ENCODE assay signal across 1 cellular context in genomic region chr1:93846151-93846928, GRCh38.
TF ChIP-seq lines count a peak whose summit lies in the region.

No MANE protein-coding gene starts in this region.

TF ChIP-seq in HepG2, 621 proteins besides CTCF, POLR2A, EP300 and RAD21 (continued from another document and continues in another):
- TF ChIP-seq MBNL3 (CRISPR knock-in tag; conservative IDR thresholded peaks at IDR 0.05) (no peak), SKI (IDR thresholded peaks at IDR 0.05; ENCODE audit: partially characterized antibody) (no peak), SNRNP70 (IDR thresholded peaks at IDR 0.05; ENCODE audit: low read depth, low read length) (no peak), SCMH1 (CRISPR knock-in tag; IDR thresholded peaks at IDR 0.05; ENCODE audit: borderline replicate concordance) (no peak), THYN1 (CRISPR knock-in tag; IDR thresholded peaks at IDR 0.05; ENCODE audit: borderline replicate concordance, low read depth) (no peak), RFXAP (CRISPR knock-in tag; IDR thresholded peaks at IDR 0.05; ENCODE audit: borderline replicate concordance) (peak; percentile 18; the same call in 1 of the 2 replicates), ZNF710 (CRISPR knock-in tag; IDR thresholded peaks at IDR 0.05; ENCODE audit: borderline replicate concordance) (0 out of 2 replicates have a peak, but pooled peaks have one; percentile 42), PATZ1 (CRISPR knock-in tag; IDR thresholded peaks at IDR 0.05) (peak; percentile 55; the same call in 1 of the 2 replicates), ZNF382 (CRISPR knock-in tag; IDR thresholded peaks at IDR 0.05; ENCODE audit: borderline replicate concordance) (no peak), HNRNPL (IDR thresholded peaks at IDR 0.05; ENCODE audit: low read depth, low read length) (peak; percentile 72; the same call in 1 of the 2 replicates), KDM5A (IDR thresholded peaks at IDR 0.05; ENCODE audit: borderline replicate concordance, low read length) (0 out of 2 replicates have a peak, but pooled peaks have one; percentile 15), TP53 (CRISPR knock-in tag; conservative IDR thresholded peaks at IDR 0.05) (0 out of 2 replicates have a peak, but pooled peaks have one; percentile 14), ZFX (CRISPR knock-in tag; IDR thresholded peaks at IDR 0.05; ENCODE audit: low read depth) (peak; percentile 78), ZNF333 (CRISPR knock-in tag; IDR thresholded peaks at IDR 0.05; ENCODE audit: borderline replicate concordance) (no peak), AFF4 (CRISPR knock-in tag; IDR thresholded peaks at IDR 0.05) (0 out of 2 replicates have a peak, but pooled peaks have one; percentile 14), ZNF749 (CRISPR knock-in tag; IDR thresholded peaks at IDR 0.05; ENCODE audit: borderline replicate concordance) (peak; percentile 1; the same call in 1 of the 2 replicates), ATF4 (CRISPR knock-in tag; IDR thresholded peaks at IDR 0.05) (0 out of 4 replicates have a peak, but pooled peaks of 1 of the 2 experiments have one; percentile 14), CREB1 (IDR thresholded peaks at IDR 0.05) (no peak), CREB1 (CRISPR knock-in tag; IDR thresholded peaks at IDR 0.05) (no peak), GTF2F1 (IDR thresholded peaks at IDR 0.05; ENCODE audit: low read length) (no peak), REST (IDR thresholded peaks at IDR 0.05; ENCODE audit: borderline replicate concordance in 1 of 2, low read depth in 1 of 2, low read length in 2 of 2) (no peak), HHEX (CRISPR knock-in tag; IDR thresholded peaks at IDR 0.05) (no peak), ISL2 (CRISPR knock-in tag; IDR thresholded peaks at IDR 0.05) (peak; percentile 46; the same call in 1 of the 2 replicates), PHF21A (CRISPR knock-in tag; IDR thresholded peaks at IDR 0.05) (peak; percentile 67), KLF6 (CRISPR knock-in tag; IDR thresholded peaks at IDR 0.05) (0 out of 2 replicates have a peak, but pooled peaks have one; percentile 16), AKAP8 (CRISPR knock-in tag; IDR thresholded peaks at IDR 0.05) (no peak), ZC3H4 (CRISPR knock-in tag; IDR thresholded peaks at IDR 0.05; ENCODE audit: borderline replicate concordance) (0 out of 2 replicates have a peak, but pooled peaks have one; percentile 26), ZNF740 (CRISPR knock-in tag; IDR thresholded peaks at IDR 0.05) (no peak), ZNF770 (CRISPR knock-in tag; IDR thresholded peaks at IDR 0.05) (peak; percentile 26; the same call in 1 of the 2 replicates), RFX3 (CRISPR knock-in tag; IDR thresholded peaks at IDR 0.05) (no peak), ZBTB10 (CRISPR knock-in tag; IDR thresholded peaks at IDR 0.05; ENCODE audit: borderline replicate concordance) (peak; percentile 7; the same call in 1 of the 2 replicates), ZNF597 (CRISPR knock-in tag; IDR thresholded peaks at IDR 0.05) (no peak), ZXDC (CRISPR knock-in tag; IDR thresholded peaks at IDR 0.05) (no peak; the same call in 1 of the 2 replicates), ZNF253 (CRISPR knock-in tag; IDR thresholded peaks at IDR 0.05; ENCODE audit: borderline replicate concordance) (no peak), TAF1 (CRISPR knock-in tag; IDR thresholded peaks at IDR 0.05) (peak; percentile 68)
